In genomic region chr1:117051224-117052064, GRCh38 we compare ENCODE assay signal across 8 cellular contexts. TPM values are rescaled to one million over a fixed set of nuclear protein-coding genes. Genes with fewer than 3 reads are reported as not detected.
DNase-seq lines count a peak whose midpoint lies in the region; ATAC-seq, FAIRE-seq and TF ChIP-seq lines count a peak whose summit lies in the region.

No MANE protein-coding gene starts in this region.

- FAIRE-seq in GM19239 (lab: Jason Lieb, UNC): peak; percentile 60

- peak overlapping the region in 2 of 4 donors; percentile 0 to 17 for H3K4me3 ChIP-seq in esophagus squamous epithelium

- H3K36me3 ChIP-seq in esophagus squamous epithelium: no peaks in the 10 kb centered on the region

- intact Hi-C loops in esophagus squamous epithelium (cut with DNase I): loop anchor here (10.0 kb wide), 1 partner anchor 197 kb away; no protein-coding TSS in a partner anchor

- DNase-seq in GM19239 (ENCODE audit: insufficient read length, low spot score) (peak; percentile 37), UCSD-AML1 (lab: John Stamatoyannopoulos, UW; ENCODE audit: unreplicated experiment) (peak; percentile 31), esophagus squamous epithelium (lab: John Stamatoyannopoulos, UW) (no peak), islet precursor cell (no peak), Ammon's horn (ENCODE audit: low spot score) (no peak), dedifferentiated amniotic fluid mesenchymal stem cell (ENCODE audit: extremely low spot score) (no peak)
- DNase-seq in stimulated activated CD4-positive, alpha-beta T cell treated with anti-CD3 and anti-CD28 coated beads, Interleukin-4, amount 100 ng/mL, for 4 hours: peak; percentile 24 to 25

- H3K27me3 ChIP-seq in esophagus squamous epithelium: no peaks in the 10 kb centered on the region

- no peak for TF ChIP-seq POLR2A in esophagus squamous epithelium (IDR thresholded peaks at IDR 0.05)

- H3K4me1 ChIP-seq in esophagus squamous epithelium: peaks cover 0 to 26% (median 6%) of the 10 kb centered on the region in 3 donors

- WGBS in esophagus squamous epithelium, 2 donors: 19 to 33% methylated on average over 8 of the region's 8 CpGs

- peak; percentile 83 for ATAC-seq in HG03103 (IDR thresholded peaks at IDR 0.05; ENCODE audit: low read depth, unreplicated experiment)

- no peak for TF ChIP-seq CTCF in esophagus squamous epithelium (IDR thresholded peaks at IDR 0.05)

- peak overlapping the region; percentile 54 to 80 (median 76) for H3K27ac ChIP-seq in esophagus squamous epithelium

- H3K9me3 ChIP-seq in esophagus squamous epithelium: no peaks in the 10 kb centered on the region

RNA-seq across cellular contexts. Expression of gene TTF2, which starts 8.7 kb away (rescaled TPM):
- total RNA-seq in esophagus squamous epithelium: 10 to 100 TPM in 3 of 4 donors, 1 to 10 TPM in 1; 7.2 to 24.2 (median 19.2) TPM

RNA-seq across cellular contexts. Expression of gene CD101, which starts 49.9 kb away (rescaled TPM):
- 1 to 10 TPM in 3 of 4 donors, under 1 TPM in 1; 0.42 to 3.4 (median 2.2) TPM for total RNA-seq in esophagus squamous epithelium

Comparison
In these comparisons a context has a peak if more than half of its experiments do, and no peak if none do; other contexts are left out.
1. DNase-seq: peak in GM19239 (single experiment), UCSD-AML1 (single experiment) and stimulated activated CD4-positive, alpha-beta T cell treated with anti-CD3 and anti-CD28 coated beads, Interleukin-4, amount 100 ng/mL, for 4 hours (2 of 2); none in esophagus squamous epithelium (single experiment), islet precursor cell (single experiment), Ammon's horn (single experiment) and dedifferentiated amniotic fluid mesenchymal stem cell (single experiment).